21 cellular contexts compared by ENCODE assay signal in the genomic region with DNA sequence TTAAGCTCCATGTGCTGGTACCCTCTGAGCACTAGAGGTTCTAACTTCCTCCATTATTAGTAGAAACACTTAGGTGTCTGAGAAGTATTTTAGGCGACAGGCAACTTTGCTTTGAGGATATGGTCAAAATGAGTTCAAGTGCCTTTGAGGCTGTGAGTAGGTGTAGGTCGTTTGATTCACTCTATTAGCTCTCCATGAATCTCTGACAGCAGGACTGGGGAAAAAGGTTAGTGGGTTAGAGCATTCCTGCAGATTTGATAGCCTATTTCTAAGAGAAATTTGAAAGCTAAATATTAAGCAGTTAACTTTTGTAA. TPM values are rescaled to one million over a fixed set of nuclear protein-coding genes. Genes with fewer than 3 reads are reported as not detected.
A peak's percentile ranks its signal among the peaks of the same experiment; 100 is the strongest.
DNase-seq lines count a peak whose midpoint lies in the region; ATAC-seq, FAIRE-seq and TF ChIP-seq lines count a peak whose summit lies in the region.
"Had no signal": no experiment of that assay in that cellular context is flagged by ENCODE, and none has a peak within 500 bp of the region (broad histone marks: within the 10 kb centered on the region; RNA-seq: fewer than 3 reads in every experiment).

No MANE protein-coding gene starts in this region.

- H3K27me3 ChIP-seq in DND-41 (ENCODE audit: insufficient read depth, low read length, poor library complexity) = no peaks in the 10 kb centered on the region
- H3K27me3 ChIP-seq: BLaER1, hepatocyte, neutrophil had no signal

- POLR2A ChIA-PET in naive thymus-derived CD8-positive, alpha-beta T cell (lab: Charles Lee) = interaction anchor here (4.0 kb wide), 1 partner anchor 46 kb away, joined by 20 read pairs; a partner anchor contains a TSS

- no peaks in the 10 kb centered on the region for H3K9me3 ChIP-seq in DND-41 (ENCODE audit: insufficient read depth, low read length, severe bottlenecking)
- H3K9me3 ChIP-seq: mucosa of descending colon, neutrophil had no signal

- H3K4me1 ChIP-seq in DND-41 (ENCODE audit: insufficient read depth, low read length) = peaks cover 91% of the 10 kb centered on the region

- H3K27me3 Mint-ChIP-seq in activated CD8-positive, alpha-beta memory T cell treated with anti-CD3 and anti-CD28 coated beads, Interleukin-2, amount 10 ng/mL, durations not matched to agents 7 days and 5 days = no peaks in the 10 kb centered on the region
- no peaks in the 10 kb centered on the region for H3K27me3 Mint-ChIP-seq in activated T-helper 17 cell treated with anti-CD3 and anti-CD28 coated beads, Interleukin-2, amount 50 U/mL, for 72 hours
- no peaks in the 10 kb centered on the region for H3K27me3 Mint-ChIP-seq in naive thymus-derived CD8-positive, alpha-beta T cell

- H3K9ac ChIP-seq in DND-41 (ENCODE audit: low read depth, low read length) = peak overlapping the region; percentile 27
- H3K9ac ChIP-seq: BLaER1 had no signal

- DNase-seq in activated CD8-positive, alpha-beta memory T cell treated with anti-CD3 and anti-CD28 coated beads, Interleukin-2, amount 10 ng/mL, durations not matched to agents 7 days and 5 days = no peak
- no peak for DNase-seq in activated CD8-positive, alpha-beta memory T cell treated with anti-CD3 and anti-CD28 coated beads, Interleukin-2, amount 50 U/mL, for 48 hours
- DNase-seq in DND-41 (no peak), mucosa of gallbladder (ENCODE audit: low spot score) (no peak), H54 (ENCODE audit: insufficient read length, low spot score) (no peak)
- DNase-seq in naive thymus-derived CD8-positive, alpha-beta T cell = no peak
- DNase-seq: erythroblast, foreskin fibroblast, GOT3, Karpas-422, NCI-H187 treated with DMSO at 0.1 percent for 48 hours, SHP77 treated with DMSO at 0.1 percent for 48 hours had no signal

- H3K79me2 ChIP-seq in DND-41 (ENCODE audit: insufficient read depth, low read length) = peaks cover 88% of the 10 kb centered on the region

- peaks cover 19% of the 10 kb centered on the region for H4K20me1 ChIP-seq in DND-41 (ENCODE audit: insufficient read depth, low read length)

- no peak overlapping the region for H2AFZ ChIP-seq in DND-41 (ENCODE audit: low read depth, low read length)
- H2AFZ ChIP-seq: hepatocyte had no signal

- H3K27ac Mint-ChIP-seq in activated CD8-positive, alpha-beta memory T cell treated with anti-CD3 and anti-CD28 coated beads, Interleukin-2, amount 10 ng/mL, durations not matched to agents 7 days and 5 days = peak overlapping the region; percentile 87
- H3K27ac Mint-ChIP-seq in activated T-helper 17 cell treated with anti-CD3 and anti-CD28 coated beads, Interleukin-2, amount 50 U/mL, for 72 hours = peak overlapping the region; percentile 76
- H3K27ac Mint-ChIP-seq in naive thymus-derived CD8-positive, alpha-beta T cell = peak overlapping the region; percentile 80 to 95 (median 86)

- peak overlapping the region; percentile 41; the same call in 1 of the 2 replicates for H3K4me2 ChIP-seq in DND-41 (ENCODE audit: insufficient read depth, low read length)
- H3K4me2 ChIP-seq: BLaER1, hepatocyte had no signal

- CTCF ChIA-PET in activated CD8-positive, alpha-beta memory T cell treated with anti-CD3 and anti-CD28 coated beads, Interleukin-2, amount 10 ng/mL, durations not matched to agents 7 days and 5 days (lab: Charles Lee) = interaction anchor here (0.7 to 4.4 kb wide), 3 partner anchors 9 to 85 kb away, joined by 3 to 32 read pairs (median 3); no protein-coding TSS in a partner anchor

- peaks cover 60% of the 10 kb centered on the region for H3K36me3 Mint-ChIP-seq in activated CD8-positive, alpha-beta memory T cell treated with anti-CD3 and anti-CD28 coated beads, Interleukin-2, amount 10 ng/mL, durations not matched to agents 7 days and 5 days
- H3K36me3 Mint-ChIP-seq in activated T-helper 17 cell treated with anti-CD3 and anti-CD28 coated beads, Interleukin-2, amount 50 U/mL, for 72 hours (ENCODE audit: low read depth) = peaks cover 92% of the 10 kb centered on the region
- peaks cover 5 to 45% (median 37%) of the 10 kb centered on the region in 3 donors for H3K36me3 Mint-ChIP-seq in naive thymus-derived CD8-positive, alpha-beta T cell

- TF ChIP-seq POLR2A in H54 (IDR thresholded peaks at IDR 0.05; ENCODE audit: low read depth, low read length) = no peak

- FAIRE-seq in H54 (lab: Jason Lieb, UNC) = no peak
- FAIRE-seq: astrocyte, G401.6 had no signal

- peak overlapping the region; percentile 38 for H3K4me3 Mint-ChIP-seq in activated CD8-positive, alpha-beta memory T cell treated with anti-CD3 and anti-CD28 coated beads, Interleukin-2, amount 10 ng/mL, durations not matched to agents 7 days and 5 days
- H3K4me3 Mint-ChIP-seq in activated T-helper 17 cell treated with anti-CD3 and anti-CD28 coated beads, Interleukin-2, amount 50 U/mL, for 72 hours = peak overlapping the region; percentile 70
- H3K4me3 Mint-ChIP-seq in naive thymus-derived CD8-positive, alpha-beta T cell = peak overlapping the region; percentile 50 to 83 (median 74)

- no peak for ATAC-seq in activated CD8-positive, alpha-beta memory T cell treated with anti-CD3 and anti-CD28 coated beads, Interleukin-2, amount 10 ng/mL, durations not matched to agents 7 days and 5 days
- no peak for ATAC-seq in DND-41 (ENCODE audit: insufficient read depth, low read depth)
- ATAC-seq in activated T-helper 17 cell treated with anti-CD3 and anti-CD28 coated beads, Interleukin-2, amount 50 U/mL, for 72 hours (replicated peaks) = no peak
- no peak for ATAC-seq in naive thymus-derived CD8-positive, alpha-beta T cell
- ATAC-seq in HG03460 (IDR thresholded peaks at IDR 0.05; ENCODE audit: unreplicated experiment) = no peak

- H3K4me1 Mint-ChIP-seq in activated CD8-positive, alpha-beta memory T cell treated with anti-CD3 and anti-CD28 coated beads, Interleukin-2, amount 10 ng/mL, durations not matched to agents 7 days and 5 days = peaks cover 58% of the 10 kb centered on the region
- H3K4me1 Mint-ChIP-seq in activated T-helper 17 cell treated with anti-CD3 and anti-CD28 coated beads, Interleukin-2, amount 50 U/mL, for 72 hours = peaks cover 39% of the 10 kb centered on the region
- H3K4me1 Mint-ChIP-seq in naive thymus-derived CD8-positive, alpha-beta T cell = peaks cover 22 to 61% (median 55%) of the 10 kb centered on the region in 4 donors

- no peak overlapping the region for H3K4me3 ChIP-seq in DND-41 (ENCODE audit: low read depth in 1 of 2, low read length in 2 of 2)
- H3K4me3 ChIP-seq: BLaER1, hepatocyte, mucosa of descending colon, skin epidermis had no signal

- H3K36me3 ChIP-seq in DND-41 (ENCODE audit: insufficient read depth, low read length) = peaks cover 61% of the 10 kb centered on the region

- no peak for TF ChIP-seq CTCF in DND-41 (IDR thresholded peaks at IDR 0.05; ENCODE audit: borderline replicate concordance, extremely low read depth, low read length, poor library complexity, severe bottlenecking)

- peak overlapping the region; percentile 78 for H3K27ac ChIP-seq in DND-41 (ENCODE audit: low read length)
- H3K27ac ChIP-seq: BLaER1, hepatocyte, neutrophil had no signal

- peaks cover 3% of the 10 kb centered on the region for H3K9me3 Mint-ChIP-seq in activated CD8-positive, alpha-beta memory T cell treated with anti-CD3 and anti-CD28 coated beads, Interleukin-2, amount 10 ng/mL, durations not matched to agents 7 days and 5 days (ENCODE audit: low read depth)
- H3K9me3 Mint-ChIP-seq in activated T-helper 17 cell treated with anti-CD3 and anti-CD28 coated beads, Interleukin-2, amount 50 U/mL, for 72 hours = no peaks in the 10 kb centered on the region
- no peaks in the 10 kb centered on the region for H3K9me3 Mint-ChIP-seq in naive thymus-derived CD8-positive, alpha-beta T cell

RNA-seq across cellular contexts. Expression of a gene that starts 45.9 kb away (rescaled TPM):
- total RNA-seq in activated CD8-positive, alpha-beta memory T cell treated with anti-CD3 and anti-CD28 coated beads, Interleukin-2, amount 10 ng/mL, durations not matched to agents 7 days and 5 days = 10 to 100 TPM; 74.5 to 83.1 TPM
- total RNA-seq in activated T-helper 17 cell treated with anti-CD3 and anti-CD28 coated beads, Interleukin-2, amount 50 U/mL, for 72 hours = 10 to 100 TPM; 68.2 to 82.2 TPM
- total RNA-seq in naive thymus-derived CD8-positive, alpha-beta T cell = 10 to 100 TPM; 63.1 to 69.7 TPM
- 10 to 100 TPM in 2 of 3 donors, 1 to 10 TPM in 1; 9.1 to 19.3 (median 13.6) TPM for polyA plus RNA-seq in naive thymus-derived CD8-positive, alpha-beta T cell
- 98.5 TPM for total RNA-seq in mucosa of gallbladder
